In genomic region chr4:184392748-184393334, GRCh38 we compare ENCODE assay signal across 12 cellular contexts.
DNase-seq lines count a peak whose midpoint lies in the region; ATAC-seq and TF ChIP-seq lines count a peak whose summit lies in the region.
"Had no signal": no experiment of that assay in that cellular context is flagged by ENCODE, and none has a peak within 500 bp of the region (broad histone marks: within the 10 kb centered on the region; RNA-seq: fewer than 3 reads in every experiment).

No MANE protein-coding gene starts in this region.

- H3K36me3 ChIP-seq in muscle layer of duodenum (ENCODE audit: control insufficient read depth in 1 of 2, insufficient read depth in 2 of 2, low read length in 2 of 2) (peaks cover 36 to 40% of the 10 kb centered on the region in 2 donors), transverse colon (peaks cover 0 to 57% (median 15%) of the 10 kb centered on the region in 4 donors)

- in situ Hi-C loops in transverse colon (cut with MboI; ENCODE audit: low pct_ligation_motif_present in 1 of 4, low pct_unique_long_range_greater_than_20kb in 1 of 4, low sequenced_read_pairs in 3 of 4), result no loop called here

- H3K9me3 ChIP-seq in muscle layer of duodenum (ENCODE audit: control insufficient read depth in 1 of 2, low read length in 2 of 2) (no peaks in the 10 kb centered on the region), transverse colon (no peaks in the 10 kb centered on the region)

- H3K9me3 Mint-ChIP-seq in activated naive CD8-positive, alpha-beta T cell (ENCODE audit: low read depth), result no peaks in the 10 kb centered on the region
- no peaks in the 10 kb centered on the region for H3K9me3 Mint-ChIP-seq in activated naive CD8-positive, alpha-beta T cell treated with anti-CD3 and anti-CD28 coated beads, Interleukin-2, amount 50 U/mL, for 24 hours
- no peaks in the 10 kb centered on the region for H3K9me3 Mint-ChIP-seq in activated naive CD4-positive, alpha-beta T cell treated with anti-CD3 and anti-CD28 coated beads for 36 hours
- H3K9me3 Mint-ChIP-seq: T-cell had no signal

- no peak for TF ChIP-seq EP300 in transverse colon (IDR thresholded peaks at IDR 0.05; ENCODE audit: low read depth)

- H3K27me3 Mint-ChIP-seq in activated naive CD8-positive, alpha-beta T cell, result no peaks in the 10 kb centered on the region
- no peaks in the 10 kb centered on the region for H3K27me3 Mint-ChIP-seq in activated naive CD8-positive, alpha-beta T cell treated with anti-CD3 and anti-CD28 coated beads, Interleukin-2, amount 50 U/mL, for 24 hours
- no peaks in the 10 kb centered on the region for H3K27me3 Mint-ChIP-seq in activated naive CD4-positive, alpha-beta T cell treated with anti-CD3 and anti-CD28 coated beads for 36 hours (ENCODE audit: low read depth)
- H3K27me3 Mint-ChIP-seq: T-cell had no signal

- WGBS in transverse colon (ENCODE audit: low coverage in 1 of 2), 2 donors, result 86 to 100% methylated on average over 1 to 12 of the region's 12 CpGs

- H3K4me3 Mint-ChIP-seq in activated naive CD8-positive, alpha-beta T cell, result no peak overlapping the region
- H3K4me3 Mint-ChIP-seq in activated naive CD8-positive, alpha-beta T cell treated with anti-CD3 and anti-CD28 coated beads, Interleukin-2, amount 50 U/mL, for 24 hours, result no peak overlapping the region
- H3K4me3 Mint-ChIP-seq in activated naive CD4-positive, alpha-beta T cell treated with anti-CD3 and anti-CD28 coated beads for 36 hours, result no peak overlapping the region
- H3K4me3 Mint-ChIP-seq: T-cell had no signal

- H3K4me1 ChIP-seq in muscle layer of duodenum (ENCODE audit: control insufficient read depth in 1 of 2, insufficient read depth in 2 of 2, low read length in 2 of 2), result peaks cover 6 to 11% of the 10 kb centered on the region in 2 donors
- peaks cover 0 to 8% (median 4%) of the 10 kb centered on the region in 4 donors for H3K4me1 ChIP-seq in transverse colon

- intact Hi-C loops in transverse colon (cut with DNase I; ENCODE audit: low total_unique reads), result no loop called here
- intact Hi-C loops in activated naive CD4-positive, alpha-beta T cell treated with anti-CD3 and anti-CD28 coated beads for 36 hours (cut with micrococcal nuclease), result no loop called here

- TF ChIP-seq CTCF in fibroblast of mammary gland (conservative IDR thresholded peaks at IDR 0.05; ENCODE audit: control insufficient read depth, insufficient read depth, low read depth, low read length) (no peak), transverse colon (IDR thresholded peaks at IDR 0.05) (no peak)

- TF ChIP-seq POLR2A in transverse colon (IDR thresholded peaks at IDR 0.05), result no peak

- peak overlapping the region; percentile 64 for H3K27ac Mint-ChIP-seq in activated naive CD8-positive, alpha-beta T cell
- no peak overlapping the region for H3K27ac Mint-ChIP-seq in activated naive CD8-positive, alpha-beta T cell treated with anti-CD3 and anti-CD28 coated beads, Interleukin-2, amount 50 U/mL, for 24 hours
- no peak overlapping the region for H3K27ac Mint-ChIP-seq in activated naive CD4-positive, alpha-beta T cell treated with anti-CD3 and anti-CD28 coated beads for 36 hours
- H3K27ac Mint-ChIP-seq: T-cell had no signal

- CTCF ChIA-PET in activated naive CD4-positive, alpha-beta T cell treated with anti-CD3 and anti-CD28 coated beads for 36 hours (lab: Charles Lee), result interaction anchor here (1.8 kb wide), 1 partner anchor 158 kb away, joined by 4 read pairs; no protein-coding TSS in a partner anchor

- no peak for DNase-seq in activated naive CD8-positive, alpha-beta T cell treated with anti-CD3 and anti-CD28 coated beads, Interleukin-2, amount 50 U/mL, for 24 hours
- DNase-seq in fibroblast of mammary gland (ENCODE audit: low read depth) (peak; percentile 18), transverse colon (no peak)
- DNase-seq in stimulated activated CD4-positive, alpha-beta T cell treated with anti-CD3 and anti-CD28 coated beads, Interleukin-4, amount 100 ng/mL, for 24 hours, result no peak
- DNase-seq in activated naive CD4-positive, alpha-beta T cell treated with anti-CD3 and anti-CD28 coated beads for 36 hours, result no peak
- DNase-seq: activated gamma-delta T cell treated with Interleukin-2 at 50 U/mL for 16 hours, IMR-90, NCI-H146, T-cell had no signal

- H3K27ac ChIP-seq in muscle layer of duodenum (ENCODE audit: low read length), result peak overlapping the region; percentile 67
- peak overlapping the region; percentile 7 to 50 (median 45) for H3K27ac ChIP-seq in transverse colon

- peaks cover 10% of the 10 kb centered on the region for H3K4me1 Mint-ChIP-seq in activated naive CD8-positive, alpha-beta T cell (ENCODE audit: low read depth)
- H3K4me1 Mint-ChIP-seq in activated naive CD8-positive, alpha-beta T cell treated with anti-CD3 and anti-CD28 coated beads, Interleukin-2, amount 50 U/mL, for 24 hours, result peaks cover 36% of the 10 kb centered on the region
- peaks cover 8% of the 10 kb centered on the region for H3K4me1 Mint-ChIP-seq in activated naive CD4-positive, alpha-beta T cell treated with anti-CD3 and anti-CD28 coated beads for 36 hours (ENCODE audit: low read depth)

- no peak for ATAC-seq in activated naive CD8-positive, alpha-beta T cell treated with anti-CD3 and anti-CD28 coated beads, Interleukin-2, amount 50 U/mL, for 24 hours
- ATAC-seq in GM19455 (IDR thresholded peaks at IDR 0.05; ENCODE audit: unreplicated experiment), result no peak
- ATAC-seq: T-cell had no signal

- H3K4me3 ChIP-seq in fibroblast of mammary gland (ENCODE audit: control insufficient read depth, low read depth, low read length) (no peak overlapping the region), muscle layer of duodenum (ENCODE audit: low read depth in 1 of 2, low read length in 2 of 2) (peak overlapping the region in 1 of 2 donors; percentile 5), transverse colon (no peak overlapping the region)

- peaks cover 16% of the 10 kb centered on the region for H3K36me3 Mint-ChIP-seq in activated naive CD8-positive, alpha-beta T cell
- H3K36me3 Mint-ChIP-seq in activated naive CD8-positive, alpha-beta T cell treated with anti-CD3 and anti-CD28 coated beads, Interleukin-2, amount 50 U/mL, for 24 hours (ENCODE audit: low read depth), result peaks cover 73% of the 10 kb centered on the region
- H3K36me3 Mint-ChIP-seq in activated naive CD4-positive, alpha-beta T cell treated with anti-CD3 and anti-CD28 coated beads for 36 hours (ENCODE audit: low read depth), result peaks cover 47% of the 10 kb centered on the region

- no peaks in the 10 kb centered on the region for H3K27me3 ChIP-seq in muscle layer of duodenum (ENCODE audit: low read depth, low read length)
- H3K27me3 ChIP-seq in transverse colon, result no peaks in the 10 kb centered on the region
